Comparison of ENCODE assay signal across 2 cellular contexts in genomic region chr10:132434405-132435005, GRCh38.
TF ChIP-seq lines count a peak whose summit lies in the region.

No MANE protein-coding gene starts in this region.

TF ChIP-seq in GM12878, 131 proteins besides CTCF, POLR2A, EP300 and RAD21 (continued from another document):
- TF ChIP-seq ZBTB40 (IDR thresholded peaks at IDR 0.05; ENCODE audit: borderline replicate concordance) (peak; percentile 67; the same call in 1 of the 2 replicates), SPI1 (IDR thresholded peaks at IDR 0.05; ENCODE audit: borderline replicate concordance, insufficient read depth, low read depth, low read length) (peak; percentile 70; the same call in 1 of the 2 replicates), SREBF2 (IDR thresholded peaks at IDR 0.05; ENCODE audit: low read length) (no peak), RCOR1 (conservative IDR thresholded peaks at IDR 0.05; ENCODE audit: low read depth, low read length) (no peak), GABPA (IDR thresholded peaks at IDR 0.05; ENCODE audit: low read depth) (peak; percentile 90), WRNIP1 (IDR thresholded peaks at IDR 0.05; ENCODE audit: borderline replicate concordance, low read depth, low read length) (no peak), CEBPZ (IDR thresholded peaks at IDR 0.05; ENCODE audit: low read depth, low read length) (0 out of 2 replicates have a peak, but pooled peaks have one; percentile 41), ZZZ3 (IDR thresholded peaks at IDR 0.05; ENCODE audit: control insufficient read depth, insufficient read length, low read depth) (no peak), MXI1 (IDR thresholded peaks at IDR 0.05; ENCODE audit: low read depth, low read length) (no peak), SIX5 (IDR thresholded peaks at IDR 0.05; ENCODE audit: low read depth, low read length, severe bottlenecking) (no peak)

TF ChIP-seq in WTC11, 78 proteins besides CTCF, POLR2A, EP300 and RAD21 (continued from another document):
- TF ChIP-seq PREB (CRISPR knock-in tag; IDR thresholded peaks at IDR 0.05; ENCODE audit: borderline replicate concordance) (no peak), ELF4 (CRISPR knock-in tag; IDR thresholded peaks at IDR 0.05; ENCODE audit: low read depth) (no peak), ZBTB43 (CRISPR knock-in tag; IDR thresholded peaks at IDR 0.05) (no peak), MAX (CRISPR knock-in tag; IDR thresholded peaks at IDR 0.05) (no peak)
